In genomic region chr7:152395115-152395514, GRCh38 we compare ENCODE assay signal across 19 cellular contexts. TPM values are rescaled to one million over a fixed set of nuclear protein-coding genes. Genes with fewer than 3 reads are reported as not detected.
DNase-seq lines count a peak whose midpoint lies in the region; ATAC-seq and TF ChIP-seq lines count a peak whose summit lies in the region.
"Had no signal": no experiment of that assay in that cellular context is flagged by ENCODE, and none has a peak within 500 bp of the region (broad histone marks: within the 10 kb centered on the region; RNA-seq: fewer than 3 reads in every experiment).

No MANE protein-coding gene starts in this region.

- peak; percentile 35 for DNase-seq in ELR (ENCODE audit: low read depth)
- DNase-seq in RWPE2 (ENCODE audit: low spot score), result no peak
- peak; percentile 40 for DNase-seq in fibroblast of gingiva (ENCODE audit: low read depth)
- peak; percentile 68 for DNase-seq in renal cortical epithelial cell (ENCODE audit: low read depth)
- no peak for DNase-seq in colonic mucosa
- DNase-seq in effector CD4-positive, alpha-beta T cell, result no peak
- DNase-seq: activated CD4-positive, alpha-beta T cell treated with anti-CD3 and anti-CD28 coated beads for 1 hour; DND-41; endodermal cell; heart right ventricle; MV-4-11; NCI-H2029 treated with DMSO at 0.1 percent for 48 hours; NK-92 treated with Interleukin-12 subunit alpha and Interleukin-12 subunit beta, amount 100 ng/mL, for 24 hours; stimulated activated CD4-positive, alpha-beta T cell treated with anti-CD3 and anti-CD28 coated beads, Interleukin-1b, Interleukin-23, amount 100 ng/mL, for 48 hours; stimulated activated naive CD4-positive, alpha-beta T cell had no signal

- intact Hi-C loops in colonic mucosa (cut with DNase I), result no loop called here

- 0 out of 3 replicates have a peak, but pooled peaks have one; percentile 35 for ATAC-seq in RWPE2 (ENCODE audit: low read depth)
- no peak for ATAC-seq in GM21825 (IDR thresholded peaks at IDR 0.05; ENCODE audit: unreplicated experiment)
- no peak for ATAC-seq in HG02840 (IDR thresholded peaks at IDR 0.05; ENCODE audit: low FRiP score, unreplicated experiment)
- ATAC-seq: heart right ventricle had no signal

- H3K4me1 ChIP-seq in RWPE2 (ENCODE audit: insufficient read depth, poor library complexity, severe bottlenecking) (no peaks in the 10 kb centered on the region), colonic mucosa (no peaks in the 10 kb centered on the region)

- H3K27me3 ChIP-seq in RWPE2 (ENCODE audit: insufficient read depth, poor library complexity, severe bottlenecking) (no peaks in the 10 kb centered on the region), colonic mucosa (no peaks in the 10 kb centered on the region)
- H3K27me3 ChIP-seq: heart right ventricle, tibial nerve had no signal

- H3K9me3 ChIP-seq in RWPE2 (ENCODE audit: severe bottlenecking), result no peaks in the 10 kb centered on the region
- no peaks in the 10 kb centered on the region for H3K9me3 ChIP-seq in colonic mucosa
- H3K9me3 ChIP-seq: heart right ventricle, tibial nerve had no signal

- no peak overlapping the region for H3K9ac ChIP-seq in colonic mucosa (ENCODE audit: low read depth in 2 of 2, low read length in 2 of 2)

- no peak overlapping the region for H3K27ac ChIP-seq in RWPE2 (ENCODE audit: poor library complexity, severe bottlenecking)
- no peak overlapping the region for H3K27ac ChIP-seq in colonic mucosa
- H3K27ac ChIP-seq: heart right ventricle had no signal

- no peak for TF ChIP-seq CTCF in RWPE2 (IDR thresholded peaks at IDR 0.05; ENCODE audit: poor library complexity, severe bottlenecking)
- TF ChIP-seq CTCF in colonic mucosa (IDR thresholded peaks at IDR 0.05), result no peak

- H3K4me3 ChIP-seq in RWPE2 (ENCODE audit: severe bottlenecking) (no peak overlapping the region), colonic mucosa (no peak overlapping the region)
- H3K4me3 ChIP-seq: heart right ventricle, lung, tibial nerve had no signal

- H3K36me3 ChIP-seq in RWPE2 (ENCODE audit: low read depth), result no peaks in the 10 kb centered on the region
- H3K36me3 ChIP-seq in colonic mucosa, result no peaks in the 10 kb centered on the region
- H3K36me3 ChIP-seq: heart right ventricle, tibial nerve had no signal

RNA-seq across cellular contexts. Expression of gene KMT2C, which starts 40.7 kb away (rescaled TPM):
- total RNA-seq in renal cortical epithelial cell, result 12.9 and 74.3 TPM in 2 replicates
- total RNA-seq in colonic mucosa, result 10 to 100 TPM; 70.9 to 73.3 TPM

Comparison
In these comparisons a context has a peak if more than half of its experiments do, and no peak if none do; other contexts are left out.
1. DNase-seq: peak in ELR (single experiment), fibroblast of gingiva (single experiment) and renal cortical epithelial cell (single experiment); none in RWPE2 (single experiment), colonic mucosa (single experiment) and effector CD4-positive, alpha-beta T cell (single experiment).